Comparison of ENCODE assay signal across 8 cellular contexts in genomic region chr1:94926915-94927404, GRCh38. TPM values are rescaled to one million over a fixed set of nuclear protein-coding genes. Genes with fewer than 3 reads are reported as not detected.
DNase-seq lines count a peak whose midpoint lies in the region; ATAC-seq, FAIRE-seq and TF ChIP-seq lines count a peak whose summit lies in the region.

Gene CNN3, minus strand, starts transcription at chr1:94927110. Its CDS starts 216 bp downstream, at chr1:94926894.

- peaks cover 42% of the 10 kb centered on the region for H4K20me1 ChIP-seq in astrocyte (ENCODE audit: insufficient read depth, low read length)

- H3K4me3 ChIP-seq in astrocyte (ENCODE audit: insufficient read depth, low read depth, low read length) (peak within 1 kb of the TSS; percentile 100), right atrium auricular region (peak within 1 kb of the TSS; percentile 66 to 84), psoas muscle (peak within 1 kb of the TSS; percentile 71), upper lobe of right lung (peak within 1 kb of the TSS; percentile 73)

- H3K4me1 ChIP-seq in astrocyte (ENCODE audit: insufficient read depth, low read length), result peaks cover 40% of the 10 kb centered on the region
- peaks cover 0 to 65% of the 10 kb centered on the region in 2 donors for H3K4me1 ChIP-seq in right atrium auricular region
- peaks cover 5% of the 10 kb centered on the region for H3K4me1 ChIP-seq in psoas muscle
- H3K4me1 ChIP-seq in upper lobe of right lung, result peaks cover 38% of the 10 kb centered on the region

- no peaks in the 10 kb centered on the region for H3K9me3 ChIP-seq in astrocyte (ENCODE audit: insufficient read depth, low read depth, low read length)
- no peaks in the 10 kb centered on the region for H3K9me3 ChIP-seq in right atrium auricular region
- no peaks in the 10 kb centered on the region for H3K9me3 ChIP-seq in psoas muscle
- no peaks in the 10 kb centered on the region for H3K9me3 ChIP-seq in upper lobe of right lung

- H3K27ac ChIP-seq in astrocyte (ENCODE audit: low read depth, low read length), result peak within 1 kb of the TSS; percentile 100
- peak within 1 kb of the TSS; percentile 97 to 99 for H3K27ac ChIP-seq in right atrium auricular region
- peak within 1 kb of the TSS; percentile 80 for H3K27ac ChIP-seq in psoas muscle
- H3K27ac ChIP-seq in upper lobe of right lung, result peak within 1 kb of the TSS; percentile 96

- H3K36me3 Mint-ChIP-seq in T-cell (peaks cover 3% of the 10 kb centered on the region), astrocyte (ENCODE audit: low read depth, unreplicated experiment) (peaks cover 15% of the 10 kb centered on the region)

- FAIRE-seq in H54 (lab: Jason Lieb, UNC) (no peak), astrocyte (lab: Jason Lieb, UNC) (no peak)

- peak within 1 kb of the TSS; percentile 54 to 83 for H3K27ac Mint-ChIP-seq in T-cell
- peak within 1 kb of the TSS; percentile 96 for H3K27ac Mint-ChIP-seq in astrocyte (ENCODE audit: unreplicated experiment)

- H2AFZ ChIP-seq in astrocyte (ENCODE audit: low read depth, low read length), result peak within 1 kb of the TSS; percentile 65

- no peak for TF ChIP-seq CTCF in astrocyte (IDR thresholded peaks at IDR 0.05; ENCODE audit: insufficient read depth, low read depth, low read length)
- no peak for TF ChIP-seq CTCF in right atrium auricular region (IDR thresholded peaks at IDR 0.05)
- no peak for TF ChIP-seq CTCF in psoas muscle (IDR thresholded peaks at IDR 0.05)
- TF ChIP-seq CTCF in upper lobe of right lung (IDR thresholded peaks at IDR 0.05), result no peak

- H3K27me3 ChIP-seq in astrocyte (ENCODE audit: insufficient read depth, low read length), result no peaks in the 10 kb centered on the region
- H3K27me3 ChIP-seq in right atrium auricular region, result no peaks in the 10 kb centered on the region
- peaks cover 0 to 67% (median 21%) of the 10 kb centered on the region in 3 donors for H3K27me3 ChIP-seq in psoas muscle (ENCODE audit: insufficient read depth in 3 of 3, low read length in 2 of 3)
- H3K27me3 ChIP-seq in upper lobe of right lung, result no peaks in the 10 kb centered on the region

- H3K4me2 ChIP-seq in astrocyte (ENCODE audit: low read length), result peak within 1 kb of the TSS; percentile 97

- WGBS in psoas muscle, 3 donors, result 0 to 1% (median 0%) methylated on average over 27 to 57 of the region's 57 CpGs

- H3K27me3 Mint-ChIP-seq in T-cell, result peaks cover 12 to 42% of the 10 kb centered on the region in 2 donors
- H3K27me3 Mint-ChIP-seq in astrocyte (ENCODE audit: low read depth, unreplicated experiment), result no peaks in the 10 kb centered on the region

- peak; percentile 96 for TF ChIP-seq POLR2A in H54 (IDR thresholded peaks at IDR 0.05; ENCODE audit: low read depth, low read length)

- ATAC-seq in T-cell (replicated peaks in 1 of 4) (peak; percentile 85 to 89 (median 88)), psoas muscle (peak; percentile 80 to 88 (median 88)), upper lobe of right lung (peak; percentile 95)

- H3K9me3 Mint-ChIP-seq in T-cell (no peaks in the 10 kb centered on the region), astrocyte (ENCODE audit: unreplicated experiment) (no peaks in the 10 kb centered on the region)

- DNase-seq in EL, result peak; percentile 95
- peak; percentile 83 for DNase-seq in H54 (ENCODE audit: insufficient read length, low spot score)
- peak; percentile 95 for DNase-seq in M059J (ENCODE audit: low read depth)
- DNase-seq in T-cell, result peak; percentile 25 to 75 (median 56)
- DNase-seq in astrocyte (ENCODE audit: low read depth), result peak; percentile 89
- peak; percentile 90 for DNase-seq in right atrium auricular region (ENCODE audit: low spot score)
- DNase-seq in psoas muscle, result peak; percentile 91 to 92
- DNase-seq in upper lobe of right lung, result peak; percentile 97

- H3K79me2 ChIP-seq in astrocyte (ENCODE audit: insufficient read depth, low read length), result peaks cover 81% of the 10 kb centered on the region

- intact Hi-C loops in psoas muscle (cut with DNase I) (loop anchor here in 1 of 2 donors (2.0 to 5.0 kb wide), 3 partner anchors 45 to 115 kb away; no protein-coding TSS in a partner anchor), upper lobe of right lung (cut with DNase I) (loop anchor here (10.0 kb wide), 1 partner anchor 72 kb away; no protein-coding TSS in a partner anchor)

- H3K9ac ChIP-seq in astrocyte (ENCODE audit: low read length), result peak within 1 kb of the TSS; percentile 100

- H3K4me1 Mint-ChIP-seq in T-cell, result peaks cover 22 to 29% (median 24%) of the 10 kb centered on the region in 3 donors
- peaks cover 38% of the 10 kb centered on the region for H3K4me1 Mint-ChIP-seq in astrocyte (ENCODE audit: low read depth, unreplicated experiment)

- CTCF ChIA-PET in T-cell (lab: Charles Lee), result no interaction called here

- POLR2A ChIA-PET in T-cell (lab: Charles Lee), result no interaction called here

- H3K4me3 Mint-ChIP-seq in T-cell (peak within 1 kb of the TSS; percentile 86 to 88 (median 87)), astrocyte (ENCODE audit: unreplicated experiment) (peak within 1 kb of the TSS; percentile 95)

- peaks cover 2% of the 10 kb centered on the region for H3K36me3 ChIP-seq in astrocyte (ENCODE audit: insufficient read depth, low read length)
- no peaks in the 10 kb centered on the region for H3K36me3 ChIP-seq in right atrium auricular region
- H3K36me3 ChIP-seq in psoas muscle (ENCODE audit: insufficient read depth in 1 of 2, low read depth in 1 of 2), result no peaks in the 10 kb centered on the region
- no peaks in the 10 kb centered on the region for H3K36me3 ChIP-seq in upper lobe of right lung

RNA-seq across cellular contexts. Expression of gene CNN3, which starts in this region (rescaled TPM):
- 300 and 364 TPM in 2 replicates for total RNA-seq in M059J (2014; rRNA removed; shearing (Covaris generic))
- total RNA-seq in T-cell (1 to 10 TPM; 2.0 to 7.3 (median 5.0) TPM), astrocyte (515 and 538 TPM in 2 replicates), right atrium auricular region (100 to 1,000 TPM in 1 of 2 donors, 10 to 100 TPM in 1; 82.2 to 124 TPM), psoas muscle (10 to 100 TPM; 14.7 to 46.2 (median 34.0) TPM), upper lobe of right lung (215 TPM)
- 10 to 100 TPM; 12.4 to 19.2 (median 13.6) TPM for polyA plus RNA-seq in psoas muscle

Comparison
In these comparisons a context has a peak if more than half of its experiments do, and no peak if none do; other contexts are left out.
1. Peak in every context shown above with its lines: DNase-seq, ATAC-seq, H3K4me3 ChIP-seq and H3K27ac ChIP-seq.